27 cellular contexts compared by ENCODE assay signal in the genomic region with DNA sequence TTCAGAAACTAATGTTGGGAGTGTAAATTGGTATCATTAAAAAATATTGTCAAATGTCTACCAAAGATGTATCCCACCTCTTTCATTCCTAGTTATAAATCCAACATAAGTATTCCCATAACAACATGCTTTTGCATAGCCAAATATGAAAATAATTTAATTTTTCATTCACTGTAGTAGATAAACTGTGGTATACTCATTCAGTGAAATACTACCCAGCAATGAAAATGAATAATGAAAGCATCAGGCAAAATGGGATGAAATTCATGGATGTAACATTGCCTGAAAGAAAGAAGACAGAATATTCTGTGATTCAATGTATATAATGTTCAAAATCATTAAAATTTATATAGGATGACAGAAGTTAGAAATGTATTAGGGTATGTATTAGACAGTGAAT.
DNase-seq lines count a peak whose midpoint lies in the region; ATAC-seq and TF ChIP-seq lines count a peak whose summit lies in the region.
"Had no signal": no experiment of that assay in that cellular context is flagged by ENCODE, and none has a peak within 500 bp of the region (broad histone marks: within the 10 kb centered on the region; RNA-seq: fewer than 3 reads in every experiment).

No MANE protein-coding gene starts in this region.

- ATAC-seq in SK-N-SH treated with all-trans-retinoic acid at 6 μM for 48 hours: no peak
- ATAC-seq: A549; CD8-positive, alpha-beta T cell had no signal

- no peaks in the 10 kb centered on the region for H3K9me3 ChIP-seq in SK-N-SH
- H3K9me3 ChIP-seq: A549, BE2C had no signal

- TF ChIP-seq CTCF in SK-N-SH (IDR thresholded peaks at IDR 0.05): no peak

- H3K79me2 ChIP-seq in SK-N-SH (ENCODE audit: insufficient read depth): no peaks in the 10 kb centered on the region

- no peaks in the 10 kb centered on the region for H3K27me3 ChIP-seq in SK-N-SH (ENCODE audit: insufficient read depth)
- H3K27me3 ChIP-seq: BE2C; BLaER1; BLaER1 treated with 17β-estradiol and CSF1 and Interleukin-3, amounts not matched to agents 10 nM and 100 nM had no signal

- no peaks in the 10 kb centered on the region for H3K9me2 ChIP-seq in SK-N-SH

- TF ChIP-seq RAD21 in SK-N-SH (IDR thresholded peaks at IDR 0.05; ENCODE audit: low read length): no peak

- no peak for TF ChIP-seq EP300 in SK-N-SH (IDR thresholded peaks at IDR 0.05; ENCODE audit: borderline replicate concordance in 1 of 2, low read depth in 1 of 2, low read length in 1 of 2)

- H4K20me1 ChIP-seq in SK-N-SH (ENCODE audit: insufficient read depth): no peaks in the 10 kb centered on the region
- H4K20me1 ChIP-seq: BLaER1; BLaER1 treated with 17β-estradiol and CSF1 and Interleukin-3, amounts not matched to agents 10 nM and 100 nM had no signal

- H3K36me3 ChIP-seq in SK-N-SH (replicated peaks in 1 of 2; ENCODE audit: control insufficient read depth in 1 of 2, insufficient read depth in 2 of 2, low read length in 1 of 2): no peaks in the 10 kb centered on the region
- H3K36me3 ChIP-seq: BE2C; BLaER1; BLaER1 treated with 17β-estradiol and CSF1 and Interleukin-3, amounts not matched to agents 10 nM and 100 nM had no signal

- no peak overlapping the region for H3K27ac ChIP-seq in SK-N-SH (ENCODE audit: low read depth in 2 of 2, low read length in 1 of 2)
- H3K27ac ChIP-seq: 22Rv1; A549; BLaER1; BLaER1 treated with 17β-estradiol and CSF1 and Interleukin-3, amounts not matched to agents 10 nM and 100 nM; C4-2B had no signal

- POLR2A ChIA-PET in SK-N-SH (lab: Yijun Ruan, JAX): no interaction called here

- no peak overlapping the region for H3K4me3 ChIP-seq in SK-N-SH (ENCODE audit: low read depth in 2 of 2, low read length in 1 of 2)
- H3K4me3 ChIP-seq: A549; BLaER1; BLaER1 treated with 17β-estradiol and CSF1 and Interleukin-3, amounts not matched to agents 10 nM and 100 nM had no signal

- CTCF ChIA-PET in SK-N-SH (lab: Yijun Ruan, JAX): no interaction called here

- H3K9ac ChIP-seq in SK-N-SH: no peak overlapping the region
- H3K9ac ChIP-seq: BLaER1; BLaER1 treated with 17β-estradiol and CSF1 and Interleukin-3, amounts not matched to agents 10 nM and 100 nM had no signal

- H2AFZ ChIP-seq in SK-N-SH (ENCODE audit: low read depth): no peak overlapping the region

- H3F3A ChIP-seq in SK-N-SH (replicated peaks; ENCODE audit: insufficient read depth): no peaks in the 10 kb centered on the region

- DNase-seq in SK-N-SH: no peak
- DNase-seq: 8988T; ACHN; AML-193; BE2C; C1 segment of cervical spinal cord; Caco-2; Calu3; CD4-positive, alpha-beta memory T cell; CD4-positive, alpha-beta T cell; CD4-positive, CD25-positive, alpha-beta regulatory T cell; CD8-positive, alpha-beta memory T cell; CD8-positive, alpha-beta T cell; COR-L47; DMS 273 treated with DMSO at 0.1 percent for 48 hours; DMS153; DMS53; DMS79; DMS79 treated with DMSO at 0.1 percent for 48 hours; DND-41; EL had no signal

- peaks cover 0 to 18% of the 10 kb centered on the region in 2 experiments; a peak in 1 of 4 replicates for H3K4me1 ChIP-seq in SK-N-SH (ENCODE audit: control insufficient read depth in 1 of 2, insufficient read depth in 2 of 2, low read depth in 1 of 2, low read length in 1 of 2)
- H3K4me1 ChIP-seq: A549, Caco-2 had no signal

- H3K4me2 ChIP-seq in SK-N-SH: no peak overlapping the region
- H3K4me2 ChIP-seq: A549; BLaER1; BLaER1 treated with 17β-estradiol and CSF1 and Interleukin-3, amounts not matched to agents 10 nM and 100 nM had no signal

TF ChIP-seq in SK-N-SH treated with all-trans-retinoic acid at 6 μM for 48 hours, 23 proteins besides CTCF, POLR2A, EP300 and RAD21:
- TF ChIP-seq ZNF8 (CRISPR knock-in tag; IDR thresholded peaks at IDR 0.05): peak; percentile 93
- TF ChIP-seq, protein P1, sequence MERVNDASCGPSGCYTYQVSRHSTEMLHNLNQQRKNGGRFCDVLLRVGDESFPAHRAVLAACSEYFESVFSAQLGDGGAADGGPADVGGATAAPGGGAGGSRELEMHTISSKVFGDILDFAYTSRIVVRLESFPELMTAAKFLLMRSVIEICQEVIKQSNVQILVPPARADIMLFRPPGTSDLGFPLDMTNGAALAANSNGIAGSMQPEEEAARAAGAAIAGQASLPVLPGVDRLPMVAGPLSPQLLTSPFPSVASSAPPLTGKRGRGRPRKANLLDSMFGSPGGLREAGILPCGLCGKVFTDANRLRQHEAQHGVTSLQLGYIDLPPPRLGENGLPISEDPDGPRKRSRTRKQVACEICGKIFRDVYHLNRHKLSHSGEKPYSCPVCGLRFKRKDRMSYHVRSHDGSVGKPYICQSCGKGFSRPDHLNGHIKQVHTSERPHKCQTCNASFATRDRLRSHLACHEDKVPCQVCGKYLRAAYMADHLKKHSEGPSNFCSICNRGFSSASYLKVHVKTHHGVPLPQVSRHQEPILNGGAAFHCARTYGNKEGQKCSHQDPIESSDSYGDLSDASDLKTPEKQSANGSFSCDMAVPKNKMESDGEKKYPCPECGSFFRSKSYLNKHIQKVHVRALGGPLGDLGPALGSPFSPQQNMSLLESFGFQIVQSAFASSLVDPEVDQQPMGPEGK (CRISPR knock-in tag; IDR thresholded peaks at IDR 0.05; ENCODE audit: borderline replicate concordance): no peak
- TF ChIP-seq, protein P2, sequence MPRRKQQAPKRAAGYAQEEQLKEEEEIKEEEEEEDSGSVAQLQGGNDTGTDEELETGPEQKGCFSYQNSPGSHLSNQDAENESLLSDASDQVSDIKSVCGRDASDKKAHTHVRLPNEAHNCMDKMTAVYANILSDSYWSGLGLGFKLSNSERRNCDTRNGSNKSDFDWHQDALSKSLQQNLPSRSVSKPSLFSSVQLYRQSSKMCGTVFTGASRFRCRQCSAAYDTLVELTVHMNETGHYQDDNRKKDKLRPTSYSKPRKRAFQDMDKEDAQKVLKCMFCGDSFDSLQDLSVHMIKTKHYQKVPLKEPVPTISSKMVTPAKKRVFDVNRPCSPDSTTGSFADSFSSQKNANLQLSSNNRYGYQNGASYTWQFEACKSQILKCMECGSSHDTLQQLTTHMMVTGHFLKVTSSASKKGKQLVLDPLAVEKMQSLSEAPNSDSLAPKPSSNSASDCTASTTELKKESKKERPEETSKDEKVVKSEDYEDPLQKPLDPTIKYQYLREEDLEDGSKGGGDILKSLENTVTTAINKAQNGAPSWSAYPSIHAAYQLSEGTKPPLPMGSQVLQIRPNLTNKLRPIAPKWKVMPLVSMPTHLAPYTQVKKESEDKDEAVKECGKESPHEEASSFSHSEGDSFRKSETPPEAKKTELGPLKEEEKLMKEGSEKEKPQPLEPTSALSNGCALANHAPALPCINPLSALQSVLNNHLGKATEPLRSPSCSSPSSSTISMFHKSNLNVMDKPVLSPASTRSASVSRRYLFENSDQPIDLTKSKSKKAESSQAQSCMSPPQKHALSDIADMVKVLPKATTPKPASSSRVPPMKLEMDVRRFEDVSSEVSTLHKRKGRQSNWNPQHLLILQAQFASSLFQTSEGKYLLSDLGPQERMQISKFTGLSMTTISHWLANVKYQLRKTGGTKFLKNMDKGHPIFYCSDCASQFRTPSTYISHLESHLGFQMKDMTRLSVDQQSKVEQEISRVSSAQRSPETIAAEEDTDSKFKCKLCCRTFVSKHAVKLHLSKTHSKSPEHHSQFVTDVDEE (CRISPR knock-in tag; IDR thresholded peaks at IDR 0.05): no peak

TF ChIP-seq in SK-N-SH, 30 proteins besides CTCF, POLR2A, EP300 and RAD21 (continues in another document):
- TF ChIP-seq RXRA (IDR thresholded peaks at IDR 0.05; ENCODE audit: borderline replicate concordance, low read depth): no peak
- no peak for TF ChIP-seq CHD2 (IDR thresholded peaks at IDR 0.05; ENCODE audit: low read length, partially characterized antibody)
- TF ChIP-seq ELF1 (IDR thresholded peaks at IDR 0.05): no peak
- no peak for TF ChIP-seq FOXM1 (IDR thresholded peaks at IDR 0.05; ENCODE audit: low read depth)
- TF ChIP-seq, protein P3, sequence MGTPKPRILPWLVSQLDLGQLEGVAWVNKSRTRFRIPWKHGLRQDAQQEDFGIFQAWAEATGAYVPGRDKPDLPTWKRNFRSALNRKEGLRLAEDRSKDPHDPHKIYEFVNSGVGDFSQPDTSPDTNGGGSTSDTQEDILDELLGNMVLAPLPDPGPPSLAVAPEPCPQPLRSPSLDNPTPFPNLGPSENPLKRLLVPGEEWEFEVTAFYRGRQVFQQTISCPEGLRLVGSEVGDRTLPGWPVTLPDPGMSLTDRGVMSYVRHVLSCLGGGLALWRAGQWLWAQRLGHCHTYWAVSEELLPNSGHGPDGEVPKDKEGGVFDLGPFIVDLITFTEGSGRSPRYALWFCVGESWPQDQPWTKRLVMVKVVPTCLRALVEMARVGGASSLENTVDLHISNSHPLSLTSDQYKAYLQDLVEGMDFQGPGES (IDR thresholded peaks at IDR 0.05; ENCODE audit: low read depth, low read length): no peak
- TF ChIP-seq, protein P4, sequence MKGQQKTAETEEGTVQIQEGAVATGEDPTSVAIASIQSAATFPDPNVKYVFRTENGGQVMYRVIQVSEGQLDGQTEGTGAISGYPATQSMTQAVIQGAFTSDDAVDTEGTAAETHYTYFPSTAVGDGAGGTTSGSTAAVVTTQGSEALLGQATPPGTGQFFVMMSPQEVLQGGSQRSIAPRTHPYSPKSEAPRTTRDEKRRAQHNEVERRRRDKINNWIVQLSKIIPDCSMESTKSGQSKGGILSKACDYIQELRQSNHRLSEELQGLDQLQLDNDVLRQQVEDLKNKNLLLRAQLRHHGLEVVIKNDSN (IDR thresholded peaks at IDR 0.05; ENCODE audit: borderline replicate concordance, low read depth): no peak
- no peak for TF ChIP-seq FOXJ3 (CRISPR knock-in tag; IDR thresholded peaks at IDR 0.05)
- TF ChIP-seq RFX5 (IDR thresholded peaks at IDR 0.05; ENCODE audit: low read length): no peak
- TF ChIP-seq SMC3 (IDR thresholded peaks at IDR 0.05; ENCODE audit: low read depth, low read length): no peak
- TF ChIP-seq TEAD4 (IDR thresholded peaks at IDR 0.05; ENCODE audit: borderline replicate concordance, insufficient read depth): no peak
- TF ChIP-seq MEF2A (IDR thresholded peaks at IDR 0.05; ENCODE audit: borderline replicate concordance, low read depth): no peak
- no peak for TF ChIP-seq GABPA (IDR thresholded peaks at IDR 0.05; ENCODE audit: low read depth)
- TF ChIP-seq YY1 (IDR thresholded peaks at IDR 0.05; ENCODE audit: low read depth): no peak
- TF ChIP-seq, protein P5, sequence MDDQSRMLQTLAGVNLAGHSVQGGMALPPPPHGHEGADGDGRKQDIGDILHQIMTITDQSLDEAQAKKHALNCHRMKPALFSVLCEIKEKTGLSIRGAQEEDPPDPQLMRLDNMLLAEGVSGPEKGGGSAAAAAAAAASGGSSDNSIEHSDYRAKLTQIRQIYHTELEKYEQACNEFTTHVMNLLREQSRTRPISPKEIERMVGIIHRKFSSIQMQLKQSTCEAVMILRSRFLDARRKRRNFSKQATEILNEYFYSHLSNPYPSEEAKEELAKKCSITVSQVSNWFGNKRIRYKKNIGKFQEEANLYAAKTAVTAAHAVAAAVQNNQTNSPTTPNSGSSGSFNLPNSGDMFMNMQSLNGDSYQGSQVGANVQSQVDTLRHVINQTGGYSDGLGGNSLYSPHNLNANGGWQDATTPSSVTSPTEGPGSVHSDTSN (IDR thresholded peaks at IDR 0.05): no peak
